Comparison of ENCODE assay signal across 8 cellular contexts in genomic region chr6:45663181-45664180, GRCh38.
DNase-seq lines count a peak whose midpoint lies in the region; ATAC-seq and TF ChIP-seq lines count a peak whose summit lies in the region.

No MANE protein-coding gene starts in this region.

- H3K27me3 ChIP-seq in HUES48 (ENCODE audit: control insufficient read depth, insufficient read depth, low read length) (peaks cover 42% of the 10 kb centered on the region), gastrocnemius medialis (peaks cover 23 to 30% (median 30%) of the 10 kb centered on the region in 3 donors), ascending aorta (no peaks in the 10 kb centered on the region)

- H3K27ac Mint-ChIP-seq in activated T-helper 2 cell treated with anti-CD3 and anti-CD28 coated beads, Interferon-gamma antibody, Interleukin-2, Interleukin-4, amounts not matched to agents 10 μg/mL and 5 μg/mL and 100 μg/mL, durations not matched to agents 14 hours and 24 hours and 36 hours, result peak overlapping the region; percentile 56

- peak overlapping the region; percentile 43 for H3K4me3 Mint-ChIP-seq in activated T-helper 2 cell treated with anti-CD3 and anti-CD28 coated beads, Interferon-gamma antibody, Interleukin-2, Interleukin-4, amounts not matched to agents 10 μg/mL and 5 μg/mL and 100 μg/mL, durations not matched to agents 14 hours and 24 hours and 36 hours (ENCODE audit: low read depth)

- no peak for TF ChIP-seq POLR2A in gastrocnemius medialis (IDR thresholded peaks at IDR 0.05)

- H3K36me3 Mint-ChIP-seq in activated T-helper 2 cell treated with anti-CD3 and anti-CD28 coated beads, Interferon-gamma antibody, Interleukin-2, Interleukin-4, amounts not matched to agents 10 μg/mL and 5 μg/mL and 100 μg/mL, durations not matched to agents 14 hours and 24 hours and 36 hours (ENCODE audit: low read depth), result peaks cover 19% of the 10 kb centered on the region

- H3K36me3 ChIP-seq in HUES48 (ENCODE audit: control insufficient read depth, insufficient read depth, low read length) (no peaks in the 10 kb centered on the region), gastrocnemius medialis (no peaks in the 10 kb centered on the region), ascending aorta (no peaks in the 10 kb centered on the region)

- peak; percentile 64 for ATAC-seq in left ventricle myocardium superior
- ATAC-seq in gastrocnemius medialis, result no peak

- no peaks in the 10 kb centered on the region for H3K9me3 ChIP-seq in HUES48 (ENCODE audit: control insufficient read depth, insufficient read depth, low read length)
- no peaks in the 10 kb centered on the region for H3K9me3 ChIP-seq in gastrocnemius medialis
- H3K9me3 ChIP-seq in ascending aorta, result no peaks in the 10 kb centered on the region

- DNase-seq in activated T-helper 2 cell treated with anti-CD3 and anti-CD28 coated beads, Interferon-gamma antibody, Interleukin-2, Interleukin-4, amounts not matched to agents 10 μg/mL and 5 μg/mL and 100 μg/mL, durations not matched to agents 14 hours and 24 hours and 36 hours (ENCODE audit: low spot score), result peak; percentile 27
- DNase-seq in left ventricle myocardium superior, result peak; percentile 51
- DNase-seq in gastrocnemius medialis, result no peak
- no peak for DNase-seq in ascending aorta (ENCODE audit: low spot score in 2 of 2)
- no peak for DNase-seq in dedifferentiated amniotic fluid mesenchymal stem cell (ENCODE audit: extremely low spot score)
- no peak for DNase-seq in cerebellar cortex (ENCODE audit: low spot score)
- DNase-seq in T1000 (lab: John Stamatoyannopoulos, UW), result no peak

- in situ Hi-C loops in gastrocnemius medialis (cut with MboI; ENCODE audit: low sequenced_read_pairs in 4 of 4), result no loop called here

- H3K4me1 ChIP-seq in HUES48 (ENCODE audit: control insufficient read depth, insufficient read depth, low read length) (peaks cover 18% of the 10 kb centered on the region), gastrocnemius medialis (no peaks in the 10 kb centered on the region), ascending aorta (no peaks in the 10 kb centered on the region)

- peaks cover 72% of the 10 kb centered on the region for H3K4me1 Mint-ChIP-seq in activated T-helper 2 cell treated with anti-CD3 and anti-CD28 coated beads, Interferon-gamma antibody, Interleukin-2, Interleukin-4, amounts not matched to agents 10 μg/mL and 5 μg/mL and 100 μg/mL, durations not matched to agents 14 hours and 24 hours and 36 hours (ENCODE audit: low read depth)

- peaks cover 4% of the 10 kb centered on the region for H3K27me3 Mint-ChIP-seq in activated T-helper 2 cell treated with anti-CD3 and anti-CD28 coated beads, Interferon-gamma antibody, Interleukin-2, Interleukin-4, amounts not matched to agents 10 μg/mL and 5 μg/mL and 100 μg/mL, durations not matched to agents 14 hours and 24 hours and 36 hours (ENCODE audit: low read depth)

- H3K4me3 ChIP-seq in HUES48 (ENCODE audit: low read depth, low read length) (peak overlapping the region; percentile 51), gastrocnemius medialis (peak overlapping the region in 3 of 4 donors; percentile 24 to 38 (median 35)), ascending aorta (peak overlapping the region in 1 of 2 donors; percentile 37)

- no peak for TF ChIP-seq CTCF in gastrocnemius medialis (IDR thresholded peaks at IDR 0.05 in 4 of 5, conservative IDR thresholded peaks at IDR 0.05 in 1 of 5)
- no peak for TF ChIP-seq CTCF in ascending aorta (IDR thresholded peaks at IDR 0.05)

- no peak overlapping the region for H3K27ac ChIP-seq in HUES48 (ENCODE audit: low read depth, low read length)
- H3K27ac ChIP-seq in gastrocnemius medialis, result no peak overlapping the region
- H3K27ac ChIP-seq in ascending aorta, result no peak overlapping the region

- intact Hi-C loops in activated T-helper 2 cell treated with anti-CD3 and anti-CD28 coated beads, Interferon-gamma antibody, Interleukin-2, Interleukin-4, amounts not matched to agents 10 μg/mL and 5 μg/mL and 100 μg/mL, durations not matched to agents 14 hours and 24 hours and 36 hours (cut with micrococcal nuclease), result loop anchor here (5.0 kb wide), 1 partner anchor 259 kb away; no protein-coding TSS in a partner anchor
- intact Hi-C loops in left ventricle myocardium superior (cut with micrococcal nuclease), result no loop called here
- intact Hi-C loops in gastrocnemius medialis (cut with DNase I; ENCODE audit: low total_unique reads), result no loop called here
- intact Hi-C loops in ascending aorta (cut with DNase I), result no loop called here

- H3K9ac ChIP-seq in HUES48 (ENCODE audit: low read depth, low read length), result no peak overlapping the region

- no peaks in the 10 kb centered on the region for H3K9me3 Mint-ChIP-seq in activated T-helper 2 cell treated with anti-CD3 and anti-CD28 coated beads, Interferon-gamma antibody, Interleukin-2, Interleukin-4, amounts not matched to agents 10 μg/mL and 5 μg/mL and 100 μg/mL, durations not matched to agents 14 hours and 24 hours and 36 hours

Comparison
In these comparisons a context has a peak if more than half of its experiments do, and no peak if none do; other contexts are left out.
1. DNase-seq: peak in activated T-helper 2 cell treated with anti-CD3 and anti-CD28 coated beads, Interferon-gamma antibody, Interleukin-2, Interleukin-4, amounts not matched to agents 10 μg/mL and 5 μg/mL and 100 μg/mL, durations not matched to agents 14 hours and 24 hours and 36 hours (single experiment) and left ventricle myocardium superior (single experiment); none in gastrocnemius medialis (0 of 2), ascending aorta (0 of 2), dedifferentiated amniotic fluid mesenchymal stem cell (single experiment), cerebellar cortex (single experiment) and T1000 (single experiment).